In genomic region chr1:234724517-234725176, GRCh38 we compare ENCODE assay signal across 8 cellular contexts.
A peak's percentile ranks its signal among the peaks of the same experiment; 100 is the strongest.
DNase-seq lines count a peak whose midpoint lies in the region; ATAC-seq, FAIRE-seq and TF ChIP-seq lines count a peak whose summit lies in the region.

No MANE protein-coding gene starts in this region.

- no peak for FAIRE-seq in small intestine (lab: Jason Lieb, UNC)

- H3K4me1 ChIP-seq in right atrium auricular region (peaks cover 0 to 83% of the 10 kb centered on the region in 2 donors), small intestine (ENCODE audit: control insufficient read depth in 2 of 2, insufficient read depth in 1 of 2, low read depth in 1 of 2, low read length in 1 of 2) (peaks cover 24 to 52% of the 10 kb centered on the region in 2 donors)

- TF ChIP-seq CTCF in AG04449 (IDR thresholded peaks at IDR 0.05; ENCODE audit: insufficient read depth, low read length, missing control alignments), result no peak
- TF ChIP-seq CTCF in right atrium auricular region (IDR thresholded peaks at IDR 0.05), result no peak

- 1 to 14% (median 6%) methylated on average over 16 of the region's 16 CpGs for WGBS in small intestine, 3 donors

- H3K4me3 ChIP-seq in AG04449 (ENCODE audit: low read depth, low read length) (peak overlapping the region; percentile 42), right atrium auricular region (peak overlapping the region in 1 of 2 donors; percentile 2), small intestine (ENCODE audit: low read depth in 1 of 2, low read length in 2 of 2) (no peak overlapping the region)

- peak overlapping the region; percentile 92 to 100 for H3K27ac ChIP-seq in right atrium auricular region
- H3K27ac ChIP-seq in small intestine (ENCODE audit: low read depth in 1 of 2, low read length in 1 of 2), result peak overlapping the region; percentile 96 to 97

- H3K27me3 Mint-ChIP-seq in activated naive CD8-positive, alpha-beta T cell treated with anti-CD3 and anti-CD28 coated beads, Interleukin-2, amount 50 U/mL, for 24 hours, result no peaks in the 10 kb centered on the region

- POLR2A ChIA-PET in AG04449 (lab: Yijun Ruan, JAX), result interaction anchor here (0.6 to 4.6 kb wide), 28 partner anchors 13 to 412 kb away, joined by 3 to 95 read pairs (median 6); partner anchors contain the start of gene IRF2BP2

- H3K36me3 ChIP-seq in right atrium auricular region (no peaks in the 10 kb centered on the region), small intestine (ENCODE audit: control insufficient read depth in 2 of 2, insufficient read depth in 2 of 2, low read length in 2 of 2) (no peaks in the 10 kb centered on the region)

- H3K4me3 Mint-ChIP-seq in activated naive CD8-positive, alpha-beta T cell treated with anti-CD3 and anti-CD28 coated beads, Interleukin-2, amount 50 U/mL, for 24 hours, result peak overlapping the region; percentile 76

- H3K36me3 Mint-ChIP-seq in activated naive CD8-positive, alpha-beta T cell treated with anti-CD3 and anti-CD28 coated beads, Interleukin-2, amount 50 U/mL, for 24 hours (ENCODE audit: low read depth), result no peaks in the 10 kb centered on the region

- DNase-seq in AG04449 (ENCODE audit: low read depth, low spot score), result no peak
- DNase-seq in NCI-H510A (lab: John Stamatoyannopoulos, UW), result peak; percentile 82
- peak; percentile 27 for DNase-seq in activated naive CD8-positive, alpha-beta T cell treated with anti-CD3 and anti-CD28 coated beads, Interleukin-2, amount 50 U/mL, for 24 hours
- peak; percentile 91 for DNase-seq in right atrium auricular region (ENCODE audit: low spot score)
- peak; percentile 84 for DNase-seq in small intestine
- DNase-seq in NCI-H69 (lab: John Stamatoyannopoulos, UW), result no peak

- CTCF ChIA-PET in AG04449 (lab: Yijun Ruan, JAX), result interaction anchor here (1.0 to 1.7 kb wide), 8 partner anchors 113 to 369 kb away, joined by 3 to 8 read pairs (median 4); no protein-coding TSS in a partner anchor

- H3K27ac Mint-ChIP-seq in activated naive CD8-positive, alpha-beta T cell treated with anti-CD3 and anti-CD28 coated beads, Interleukin-2, amount 50 U/mL, for 24 hours, result peak overlapping the region; percentile 98

- H3K4me1 Mint-ChIP-seq in activated naive CD8-positive, alpha-beta T cell treated with anti-CD3 and anti-CD28 coated beads, Interleukin-2, amount 50 U/mL, for 24 hours, result peaks cover 84% of the 10 kb centered on the region

- H3K9me3 ChIP-seq in right atrium auricular region (no peaks in the 10 kb centered on the region), small intestine (ENCODE audit: control insufficient read depth, low read depth) (no peaks in the 10 kb centered on the region)

- H3K27me3 ChIP-seq in right atrium auricular region (no peaks in the 10 kb centered on the region), small intestine (ENCODE audit: control insufficient read depth in 2 of 2, insufficient read depth in 2 of 2, low read length in 2 of 2) (no peaks in the 10 kb centered on the region)

- H3K9me3 Mint-ChIP-seq in activated naive CD8-positive, alpha-beta T cell treated with anti-CD3 and anti-CD28 coated beads, Interleukin-2, amount 50 U/mL, for 24 hours, result no peaks in the 10 kb centered on the region

- ATAC-seq in GM21528 (IDR thresholded peaks at IDR 0.05; ENCODE audit: low FRiP score, unreplicated experiment) (peak; percentile 10), GM19328 (IDR thresholded peaks at IDR 0.05; ENCODE audit: unreplicated experiment) (no peak)
- peak; percentile 14 for ATAC-seq in activated naive CD8-positive, alpha-beta T cell treated with anti-CD3 and anti-CD28 coated beads, Interleukin-2, amount 50 U/mL, for 24 hours

Comparison
In these comparisons a context has a peak if more than half of its experiments do, and no peak if none do; other contexts are left out.
1. DNase-seq: peak in NCI-H510A (single experiment), activated naive CD8-positive, alpha-beta T cell treated with anti-CD3 and anti-CD28 coated beads, Interleukin-2, amount 50 U/mL, for 24 hours (single experiment), right atrium auricular region (single experiment) and small intestine (single experiment); none in AG04449 (single experiment) and NCI-H69 (single experiment).